6 cellular contexts compared by ENCODE assay signal in genomic region chr17:4998666-4999428, GRCh38. TPM values are rescaled to one million over a fixed set of nuclear protein-coding genes. Genes with fewer than 3 reads are reported as not detected.
DNase-seq lines count a peak whose midpoint lies in the region; TF ChIP-seq lines count a peak whose summit lies in the region.

No MANE protein-coding gene starts in this region.

- TF ChIP-seq CTCF in Peyer's patch (IDR thresholded peaks at IDR 0.05) (no peak), uterus (IDR thresholded peaks at IDR 0.05) (no peak)

- H3K4me1 ChIP-seq in BLaER1 (peaks cover 31% of the 10 kb centered on the region), Peyer's patch (peaks cover 3 to 31% (median 10%) of the 10 kb centered on the region in 4 donors), iPS-18a (ENCODE audit: control insufficient read depth, low read depth, low read length) (peaks cover 16% of the 10 kb centered on the region), uterus (peaks cover 9 to 18% of the 10 kb centered on the region in 2 donors)

- TF ChIP-seq POLR2A in Peyer's patch (IDR thresholded peaks at IDR 0.05) (peak in 1 of 2 donors; percentile 12), uterus (IDR thresholded peaks at IDR 0.05) (no peak)

- H3K36me3 ChIP-seq in BLaER1 (peaks cover 33% of the 10 kb centered on the region), Peyer's patch (peaks cover 0 to 35% (median 0%) of the 10 kb centered on the region in 3 donors), iPS-18a (ENCODE audit: control insufficient read depth, low read depth, low read length) (peaks cover 26% of the 10 kb centered on the region), uterus (no peaks in the 10 kb centered on the region)

- H3K4me3 ChIP-seq in BLaER1 (peak overlapping the region; percentile 92), Peyer's patch (peak overlapping the region; percentile 85 to 99 (median 95)), iPS-18a (ENCODE audit: low read length) (peak overlapping the region; percentile 87), uterus (peak overlapping the region; percentile 78 to 93)

- H3K27ac ChIP-seq in BLaER1 (peak overlapping the region; percentile 89), Peyer's patch (peak overlapping the region; percentile 76 to 88 (median 87)), iPS-18a (ENCODE audit: low read length) (no peak overlapping the region), uterus (peak overlapping the region; percentile 94)

- peak overlapping the region; percentile 88 for H3K9ac ChIP-seq in BLaER1
- H3K9ac ChIP-seq in iPS-18a (ENCODE audit: low read length): peak overlapping the region; percentile 68

- H3K27me3 ChIP-seq in BLaER1: no peaks in the 10 kb centered on the region
- H3K27me3 ChIP-seq in Peyer's patch: no peaks in the 10 kb centered on the region
- H3K27me3 ChIP-seq in iPS-18a (ENCODE audit: control insufficient read depth, insufficient read depth, low read length): peaks cover 18% of the 10 kb centered on the region
- H3K27me3 ChIP-seq in uterus: no peaks in the 10 kb centered on the region

- DNase-seq in Peyer's patch: peak in 2 of 3 donors; percentile 75
- peak in 1 of 2 donors; percentile 27 for DNase-seq in uterus
- DNase-seq in DMS114 treated with DMSO at 0.1 percent for 48 hours (lab: John Stamatoyannopoulos, UW; ENCODE audit: unreplicated experiment): no peak
- no peak for DNase-seq in NCI-H748 treated with DMSO at 0.1 percent for 48 hours (lab: John Stamatoyannopoulos, UW)

- peaks cover 19% of the 10 kb centered on the region for H4K20me1 ChIP-seq in BLaER1

- peak overlapping the region; percentile 99 for H3K4me2 ChIP-seq in BLaER1

- intact Hi-C loops in uterus (cut with DNase I; ENCODE audit: low total_unique reads): no loop called here

- H3K9me3 ChIP-seq in BLaER1: no peaks in the 10 kb centered on the region
- no peaks in the 10 kb centered on the region for H3K9me3 ChIP-seq in Peyer's patch
- H3K9me3 ChIP-seq in iPS-18a (ENCODE audit: control insufficient read depth, low read depth, low read length): no peaks in the 10 kb centered on the region
- no peaks in the 10 kb centered on the region for H3K9me3 ChIP-seq in uterus

RNA-seq across cellular contexts. Expression of gene KIF1C, which starts 1.1 kb away (rescaled TPM):
- 100 to 1,000 TPM in 3 of 4 donors, 10 to 100 TPM in 1; 91.4 to 141 (median 116) TPM for total RNA-seq in Peyer's patch
- total RNA-seq in uterus: 100 to 1,000 TPM in 1 of 4 donors, 10 to 100 TPM in 3; 22.9 to 140 (median 30.5) TPM

RNA-seq across cellular contexts. Expression of gene INCA1, which starts 1.5 kb away (rescaled TPM):
- total RNA-seq in Peyer's patch (1 to 10 TPM in 1 of 4 donors, not detected in 3; 2.4 TPM), uterus (1 to 10 TPM in 1 of 4 donors, not detected in 3; 3.4 TPM)

RNA-seq across cellular contexts. Expression of gene CAMTA2, which starts 11.4 kb away (rescaled TPM):
- total RNA-seq in Peyer's patch: 100 to 1,000 TPM in 1 of 4 donors, 10 to 100 TPM in 3; 42.4 to 124 (median 88.7) TPM
- total RNA-seq in uterus: 10 to 100 TPM in 3 of 4 donors, 1 to 10 TPM in 1; 7.3 to 80.8 (median 12.7) TPM

RNA-seq across cellular contexts. Expression of gene SPAG7, which starts 31.2 kb away (rescaled TPM):
- total RNA-seq in Peyer's patch: 10 to 100 TPM; 34.2 to 85.0 (median 48.9) TPM
- total RNA-seq in uterus: 10 to 100 TPM; 18.4 to 58.3 (median 34.0) TPM

RNA-seq across cellular contexts. Expression of gene SLC52A1, which starts 36.4 kb away (rescaled TPM):
- total RNA-seq in Peyer's patch: 10 to 100 TPM in 3 of 4 donors, not detected in 1; 12.9 to 50.8 (median 45.3) TPM
- total RNA-seq in uterus: under 1 TPM in 1 of 4 donors, not detected in 3; 0.55 TPM

Comparison
In these comparisons a context has a peak if more than half of its experiments do, and no peak if none do; other contexts are left out.
1. DNase-seq: peak in Peyer's patch (2 of 3); none in DMS114 treated with DMSO at 0.1 percent for 48 hours (single experiment) and NCI-H748 treated with DMSO at 0.1 percent for 48 hours (single experiment).
2. Peak in every context shown above with its lines, with median percentiles within 50 percentile points of each other: H3K4me3 ChIP-seq.